Comparison of ENCODE assay signal across 11 cellular contexts in the genomic region with DNA sequence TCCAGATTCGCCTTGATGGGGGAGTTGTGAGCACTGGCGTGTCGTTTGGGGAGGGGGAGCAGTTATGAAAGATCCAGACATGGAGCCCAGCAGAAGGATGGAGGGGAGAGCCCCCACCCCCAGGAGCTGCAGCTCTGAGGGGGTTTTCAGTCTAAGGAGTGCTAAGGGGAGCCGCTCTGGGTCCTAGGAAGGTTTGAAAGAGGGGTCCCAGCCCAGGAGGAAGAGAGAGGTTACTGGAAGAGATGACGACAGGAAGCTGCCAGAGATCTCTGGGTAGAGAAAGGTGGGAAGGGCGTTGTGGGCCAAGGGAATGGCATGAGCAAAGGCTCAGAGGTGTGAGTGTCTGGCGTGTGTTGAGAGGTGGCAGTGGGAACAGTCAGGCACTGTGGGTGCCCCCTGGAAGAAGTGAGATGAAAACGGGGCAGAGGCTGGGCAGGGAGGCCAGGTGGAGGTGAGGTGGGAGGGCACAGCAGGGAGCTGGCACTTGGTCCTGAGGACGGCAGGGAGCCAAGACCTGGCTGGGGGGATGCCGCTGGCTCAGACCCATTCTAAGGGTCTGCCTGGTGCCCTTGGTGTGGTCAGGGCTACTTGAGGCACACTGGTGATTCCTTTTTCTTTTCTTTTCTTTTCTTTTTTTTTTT. TPM values are rescaled to one million over a fixed set of nuclear protein-coding genes. Genes with fewer than 3 reads are reported as not detected.
DNase-seq lines count a peak whose midpoint lies in the region; ATAC-seq and TF ChIP-seq lines count a peak whose summit lies in the region.
"Had no signal": no experiment of that assay in that cellular context is flagged by ENCODE, and none has a peak within 500 bp of the region (broad histone marks: within the 10 kb centered on the region; RNA-seq: fewer than 3 reads in every experiment).

No MANE protein-coding gene starts in this region.

- no peaks in the 10 kb centered on the region for H3K9me3 Mint-ChIP-seq in chondrocyte (ENCODE audit: low read depth)
- no peaks in the 10 kb centered on the region for H3K9me3 Mint-ChIP-seq in natural killer cell

- H3K4me1 Mint-ChIP-seq in chondrocyte (ENCODE audit: low read depth) (peaks cover 28% of the 10 kb centered on the region), natural killer cell (peaks cover 11 to 16% of the 10 kb centered on the region in 2 donors)

- intact Hi-C loops in natural killer cell (cut with micrococcal nuclease), result no loop called here

- CTCF ChIA-PET in HEK293 (lab: Yijun Ruan, JAX), result interaction anchor here (0.6 to 1.2 kb wide), 3 partner anchors 30 to 303 kb away, joined by 3 to 4 read pairs (median 3); no protein-coding TSS in a partner anchor

- H3K36me3 Mint-ChIP-seq in chondrocyte (ENCODE audit: low read depth) (no peaks in the 10 kb centered on the region), natural killer cell (peaks cover 6% of the 10 kb centered on the region)
- H3K36me3 Mint-ChIP-seq: CD4-positive, CD25-positive, alpha-beta regulatory T cell had no signal

- DNase-seq in BE2C (no peak), chondrocyte (ENCODE audit: low spot score) (no peak), natural killer cell (no peak), glomerular visceral epithelial cell (ENCODE audit: extremely low spot score) (no peak), dedifferentiated amniotic fluid mesenchymal stem cell (ENCODE audit: extremely low spot score) (no peak)
- DNase-seq: activated CD4-positive, alpha-beta T cell treated with anti-CD3 and anti-CD28 coated beads for 36 hours; CD4-positive, CD25-positive, alpha-beta regulatory T cell; Kasumi-1 had no signal

- no peak overlapping the region for H3K27ac ChIP-seq in HEK293 (ENCODE audit: extremely low read depth, low read depth, low read length)

- TF ChIP-seq CTCF in BE2C (IDR thresholded peaks at IDR 0.05; ENCODE audit: low read depth, low read length) (no peak), HEK293 (tag by site-specific recombination; IDR thresholded peaks at IDR 0.05) (no peak), chondrocyte (IDR thresholded peaks at IDR 0.05) (no peak), natural killer cell (IDR thresholded peaks at IDR 0.05) (no peak)

- H3K36me3 ChIP-seq in BE2C (no peaks in the 10 kb centered on the region), HEK293 (ENCODE audit: control insufficient read depth in 2 of 2, insufficient read depth in 1 of 2, low read length in 2 of 2) (no peaks in the 10 kb centered on the region)

- H3K27ac Mint-ChIP-seq in chondrocyte (ENCODE audit: unreplicated experiment), result no peak overlapping the region
- H3K27ac Mint-ChIP-seq in natural killer cell, result no peak overlapping the region
- H3K27ac Mint-ChIP-seq: activated CD4-positive, alpha-beta T cell treated with anti-CD3 and anti-CD28 coated beads for 36 hours; CD4-positive, CD25-positive, alpha-beta regulatory T cell had no signal

- H3K4me3 ChIP-seq in BE2C (ENCODE audit: low read depth, low read length) (peak overlapping the region; percentile 55), HEK293 (ENCODE audit: low read depth, low read length) (peak overlapping the region; percentile 38; the same call in 1 of the 2 replicates)

- POLR2A ChIA-PET in HEK293 (lab: Yijun Ruan, JAX), result interaction anchor here (0.7 kb wide), 2 partner anchors 244 to 1535 kb away, joined by 4 to 5 read pairs; no protein-coding TSS in a partner anchor

- H3K9me3 ChIP-seq in BE2C (no peaks in the 10 kb centered on the region), HEK293 (ENCODE audit: control insufficient read depth, insufficient read depth, low read depth, low read length) (no peaks in the 10 kb centered on the region)

- H3K4me1 ChIP-seq in BE2C (no peaks in the 10 kb centered on the region; the same call in 1 of the 2 replicates), HEK293 (ENCODE audit: control insufficient read depth, insufficient read depth, low read length) (peaks cover 5% of the 10 kb centered on the region; the same call in 1 of the 2 replicates)

- peaks cover 14% of the 10 kb centered on the region; the same call in 1 of the 2 replicates for H3K27me3 ChIP-seq in BE2C

- H3K4me3 Mint-ChIP-seq in chondrocyte (ENCODE audit: unreplicated experiment) (peak overlapping the region; percentile 76), natural killer cell (peak overlapping the region; percentile 1)
- H3K4me3 Mint-ChIP-seq: activated CD4-positive, alpha-beta T cell treated with anti-CD3 and anti-CD28 coated beads for 36 hours had no signal

- ATAC-seq in natural killer cell (no peak), GM18858 (IDR thresholded peaks at IDR 0.05; ENCODE audit: unreplicated experiment) (no peak), GM18511 (IDR thresholded peaks at IDR 0.05; ENCODE audit: unreplicated experiment) (no peak)
- ATAC-seq: activated CD4-positive, alpha-beta T cell treated with anti-CD3 and anti-CD28 coated beads for 36 hours had no signal

- H3K27me3 Mint-ChIP-seq in chondrocyte (ENCODE audit: low read depth) (no peaks in the 10 kb centered on the region), natural killer cell (ENCODE audit: low read depth in 2 of 2) (peaks cover 41 to 50% of the 10 kb centered on the region in 2 donors)

TF ChIP-seq in HEK293, 187 proteins besides CTCF, POLR2A, EP300 and RAD21 (continues in another document):
- TF ChIP-seq ZNF530 (tag by site-specific recombination; IDR thresholded peaks at IDR 0.05; ENCODE audit: low read depth) (no peak), YY2 (tag by site-specific recombination; IDR thresholded peaks at IDR 0.05) (no peak), HOXA7 (CRISPR knock-in tag; IDR thresholded peaks at IDR 0.05; ENCODE audit: borderline replicate concordance) (no peak), ZSCAN18 (tag by site-specific recombination; IDR thresholded peaks at IDR 0.05) (no peak), ZSCAN23 (tag by site-specific recombination; IDR thresholded peaks at IDR 0.05) (no peak), ZFP37 (tag by site-specific recombination; IDR thresholded peaks at IDR 0.05) (no peak), ZNF473 (tag by site-specific recombination; IDR thresholded peaks at IDR 0.05) (no peak), HOXC10 (CRISPR knock-in tag; IDR thresholded peaks at IDR 0.05) (no peak), ZNF341 (tag by site-specific recombination; IDR thresholded peaks at IDR 0.05; ENCODE audit: low read depth) (no peak), GLIS2 (tag by site-specific recombination; IDR thresholded peaks at IDR 0.05) (peak; percentile 32), ZNF555 (tag by site-specific recombination; conservative IDR thresholded peaks at IDR 0.05) (no peak)
- TF ChIP-seq, protein P1, sequence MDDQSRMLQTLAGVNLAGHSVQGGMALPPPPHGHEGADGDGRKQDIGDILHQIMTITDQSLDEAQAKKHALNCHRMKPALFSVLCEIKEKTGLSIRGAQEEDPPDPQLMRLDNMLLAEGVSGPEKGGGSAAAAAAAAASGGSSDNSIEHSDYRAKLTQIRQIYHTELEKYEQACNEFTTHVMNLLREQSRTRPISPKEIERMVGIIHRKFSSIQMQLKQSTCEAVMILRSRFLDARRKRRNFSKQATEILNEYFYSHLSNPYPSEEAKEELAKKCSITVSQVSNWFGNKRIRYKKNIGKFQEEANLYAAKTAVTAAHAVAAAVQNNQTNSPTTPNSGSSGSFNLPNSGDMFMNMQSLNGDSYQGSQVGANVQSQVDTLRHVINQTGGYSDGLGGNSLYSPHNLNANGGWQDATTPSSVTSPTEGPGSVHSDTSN (CRISPR knock-in tag; IDR thresholded peaks at IDR 0.05), result no peak
- TF ChIP-seq, protein P2, sequence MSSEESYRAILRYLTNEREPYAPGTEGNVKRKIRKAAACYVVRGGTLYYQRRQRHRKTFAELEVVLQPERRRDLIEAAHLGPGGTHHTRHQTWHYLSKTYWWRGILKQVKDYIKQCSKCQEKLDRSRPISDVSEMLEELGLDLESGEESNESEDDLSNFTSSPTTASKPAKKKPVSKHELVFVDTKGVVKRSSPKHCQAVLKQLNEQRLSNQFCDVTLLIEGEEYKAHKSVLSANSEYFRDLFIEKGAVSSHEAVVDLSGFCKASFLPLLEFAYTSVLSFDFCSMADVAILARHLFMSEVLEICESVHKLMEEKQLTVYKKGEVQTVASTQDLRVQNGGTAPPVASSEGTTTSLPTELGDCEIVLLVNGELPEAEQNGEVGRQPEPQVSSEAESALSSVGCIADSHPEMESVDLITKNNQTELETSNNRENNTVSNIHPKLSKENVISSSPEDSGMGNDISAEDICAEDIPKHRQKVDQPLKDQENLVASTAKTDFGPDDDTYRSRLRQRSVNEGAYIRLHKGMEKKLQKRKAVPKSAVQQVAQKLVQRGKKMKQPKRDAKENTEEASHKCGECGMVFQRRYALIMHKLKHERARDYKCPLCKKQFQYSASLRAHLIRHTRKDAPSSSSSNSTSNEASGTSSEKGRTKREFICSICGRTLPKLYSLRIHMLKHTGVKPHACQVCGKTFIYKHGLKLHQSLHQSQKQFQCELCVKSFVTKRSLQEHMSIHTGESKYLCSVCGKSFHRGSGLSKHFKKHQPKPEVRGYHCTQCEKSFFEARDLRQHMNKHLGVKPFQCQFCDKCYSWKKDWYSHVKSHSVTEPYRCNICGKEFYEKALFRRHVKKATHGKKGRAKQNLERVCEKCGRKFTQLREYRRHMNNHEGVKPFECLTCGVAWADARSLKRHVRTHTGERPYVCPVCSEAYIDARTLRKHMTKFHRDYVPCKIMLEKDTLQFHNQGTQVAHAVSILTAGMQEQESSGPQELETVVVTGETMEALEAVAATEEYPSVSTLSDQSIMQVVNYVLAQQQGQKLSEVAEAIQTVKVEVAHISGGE (tag by site-specific recombination; conservative IDR thresholded peaks at IDR 0.05; ENCODE audit: low read depth), result no peak

RNA-seq across cellular contexts. Expression of gene MGAT3, which starts 1.8 kb away (rescaled TPM):
- polyA plus RNA-seq in BE2C (2012; ENCODE audit: insufficient read depth, insufficient read length, low read depth), result 10.8 TPM
- 3.6 to 6.4 TPM (median 6.1 TPM) in 3 replicates for total RNA-seq in chondrocyte
- 10 to 100 TPM in 1 of 3 donors, under 1 TPM in 2; 0.09 to 13.7 (median 0.11) TPM for total RNA-seq in natural killer cell
- polyA plus RNA-seq: CD4-positive, CD25-positive, alpha-beta regulatory T cell had no signal

RNA-seq across cellular contexts. Expression of gene MIEF1, which starts 43.5 kb away (rescaled TPM):
- 117 TPM for polyA plus RNA-seq in BE2C (2012; ENCODE audit: insufficient read depth, insufficient read length, low read depth)
- 22.7 to 24.0 TPM (median 23.0 TPM) in 3 replicates for total RNA-seq in chondrocyte
- total RNA-seq in natural killer cell, result 10 to 100 TPM; 16.1 to 27.6 (median 25.1) TPM

RNA-seq across cellular contexts. Expression of gene TAB1, which starts 59.0 kb away (rescaled TPM):
- polyA plus RNA-seq in BE2C (2012; ENCODE audit: insufficient read depth, insufficient read length, low read depth), result 53.2 TPM
- total RNA-seq in chondrocyte (17.1 to 24.5 TPM (median 21.3 TPM) in 3 replicates), natural killer cell (10 to 100 TPM; 24.3 to 30.4 (median 24.8) TPM)
